ENCODE assay signal across 15 cellular contexts in genomic region chr6:139904572-139904971, GRCh38.
A peak's percentile ranks its signal among the peaks of the same experiment; 100 is the strongest.
DNase-seq lines count a peak whose midpoint lies in the region; ATAC-seq, FAIRE-seq and TF ChIP-seq lines count a peak whose summit lies in the region.
"Had no signal": no experiment of that assay in that cellular context is flagged by ENCODE, and none has a peak within 500 bp of the region (broad histone marks: within the 10 kb centered on the region; RNA-seq: fewer than 3 reads in every experiment).

No MANE protein-coding gene starts in this region.

- TF ChIP-seq POLR2A in right lobe of liver (IDR thresholded peaks at IDR 0.05) (no peak), GM12892 (IDR thresholded peaks at IDR 0.05; ENCODE audit: low read depth, low read length) (no peak)

- in situ Hi-C loops in Panc1 (cut with HindIII; ENCODE audit: low pct_unique_long_range_greater_than_20kb, low sequenced_read_pairs), result no loop called here

- no TSS peak for BruUV-seq in Panc1 (replicated peaks; lab: Mats Ljungman, UMichigan)

- H3K27ac ChIP-seq in left ventricle myocardium inferior (replicated peaks) (no peak overlapping the region), Panc1 (ENCODE audit: low read length) (peak overlapping the region; percentile 39; the same call in 1 of the 2 replicates), right lobe of liver (peak overlapping the region in 2 of 3 donors; percentile 6 to 66)

- no peak for TF ChIP-seq CTCF in left ventricle myocardium inferior (IDR thresholded peaks at IDR 0.05; ENCODE audit: borderline replicate concordance)
- TF ChIP-seq CTCF in Panc1 (IDR thresholded peaks at IDR 0.05), result no peak
- no peak for TF ChIP-seq CTCF in right lobe of liver (IDR thresholded peaks at IDR 0.05)

- CTCF ChIA-PET in Panc1 (lab: Charles Lee), result no interaction called here

- intact Hi-C loops in Right ventricle myocardium superior (cut with DNase I) (no loop called here), left ventricle myocardium inferior (cut with micrococcal nuclease) (no loop called here), Panc1 (cut with micrococcal nuclease; ENCODE audit: unreplicated experiment) (no loop called here), right lobe of liver (cut with DNase I) (no loop called here)

- DNase-seq in Right ventricle myocardium superior (no peak), left ventricle myocardium inferior (no peak), Panc1 (ENCODE audit: low read depth, low spot score) (no peak), right lobe of liver (no peak), GM12892 (ENCODE audit: insufficient read length) (no peak), hypothalamus (lab: John Stamatoyannopoulos, UW) (no peak), SIG-M5 treated with dmso at 0.1 percent for 504 hours (lab: John Stamatoyannopoulos, UW; ENCODE audit: unreplicated experiment) (no peak)
- DNase-seq: DMS79 treated with DMSO at 0.1 percent for 48 hours, KBM-7, NCI-H187 treated with DMSO at 0.1 percent for 48 hours, NCI-H774, RPMI8226 had no signal

- ATAC-seq in Right ventricle myocardium superior (ENCODE audit: poor library complexity) (peak; percentile 36), Panc1 (no peak), right lobe of liver (peak; percentile 40 to 63 (median 59)), GM19351 (IDR thresholded peaks at IDR 0.05; ENCODE audit: unreplicated experiment) (no peak)

- H3K27me3 ChIP-seq in left ventricle myocardium inferior (ENCODE audit: low read depth), result no peaks in the 10 kb centered on the region
- no peaks in the 10 kb centered on the region for H3K27me3 ChIP-seq in Panc1 (ENCODE audit: control insufficient read depth, insufficient read depth, low read length)
- H3K27me3 ChIP-seq in right lobe of liver, result no peaks in the 10 kb centered on the region

- H3K4me3 ChIP-seq in left ventricle myocardium inferior, result no peak overlapping the region
- H3K4me3 ChIP-seq in Panc1 (ENCODE audit: low read depth in 2 of 2, low read length in 2 of 2), result no peak overlapping the region
- H3K4me3 ChIP-seq in right lobe of liver, result no peak overlapping the region

- FAIRE-seq in GM12892 (lab: Jason Lieb, UNC), result no peak
- FAIRE-seq: A204.1, H1 had no signal

- H3K36me3 ChIP-seq in left ventricle myocardium inferior (no peaks in the 10 kb centered on the region), Panc1 (ENCODE audit: control insufficient read depth, insufficient read depth, low read length) (no peaks in the 10 kb centered on the region), right lobe of liver (no peaks in the 10 kb centered on the region)

- 17% methylated on average over 1 of the region's 1 CpG for WGBS in right lobe of liver (ENCODE audit: insufficient coverage, low coverage, low lambda C conversion rate, missing lambda C conversion rate)

- no peaks in the 10 kb centered on the region for H3K9me3 ChIP-seq in left ventricle myocardium inferior (replicated peaks)
- H3K9me3 ChIP-seq in Panc1 (ENCODE audit: control insufficient read depth, insufficient read depth, low read depth, low read length), result peaks cover 5% of the 10 kb centered on the region; the same call in 1 of the 2 replicates
- H3K9me3 ChIP-seq in right lobe of liver, result no peaks in the 10 kb centered on the region

- peaks cover 12% of the 10 kb centered on the region for H3K4me1 ChIP-seq in left ventricle myocardium inferior
- no peaks in the 10 kb centered on the region for H3K4me1 ChIP-seq in Panc1 (ENCODE audit: control insufficient read depth, insufficient read depth, low read length)
- peaks cover 0 to 30% (median 4%) of the 10 kb centered on the region in 4 donors for H3K4me1 ChIP-seq in right lobe of liver

- POLR2A ChIA-PET in Panc1 (lab: Charles Lee), result no interaction called here

Comparison
In these comparisons a context has a peak if more than half of its experiments do, and no peak if none do; other contexts are left out.
1. ATAC-seq: peak in Right ventricle myocardium superior (single experiment) and right lobe of liver (4 of 4); none in Panc1 (single experiment) and GM19351 (single experiment).